ENCODE assay signal across 18 cellular contexts in genomic region chr16:89295915-89296314, GRCh38.
DNase-seq lines count a peak whose midpoint lies in the region; ATAC-seq, FAIRE-seq and TF ChIP-seq lines count a peak whose summit lies in the region.
"Had no signal": no experiment of that assay in that cellular context is flagged by ENCODE, and none has a peak within 500 bp of the region (broad histone marks: within the 10 kb centered on the region; RNA-seq: fewer than 3 reads in every experiment).

No MANE protein-coding gene starts in this region.

- no peak overlapping the region for H2AFZ ChIP-seq in H1 (ENCODE audit: low read length)

- no peak overlapping the region for H4K91ac ChIP-seq in H1 (replicated peaks; ENCODE audit: insufficient read length, low read length)

- ATAC-seq in T-helper 17 cell, result no peak
- ATAC-seq: heart left ventricle had no signal

- TF ChIP-seq CTCF in H1 (IDR thresholded peaks at IDR 0.05; ENCODE audit: control extremely low read depth in 1 of 3, insufficient read depth in 1 of 3, low read depth in 1 of 3, low read length in 3 of 3) (no peak), progenitor cell of endocrine pancreas (IDR thresholded peaks at IDR 0.05; ENCODE audit: unreplicated experiment) (no peak)

- no peak overlapping the region for H3K4me3 Mint-ChIP-seq in activated naive CD4-positive, alpha-beta T cell treated with anti-CD3 and anti-CD28 coated beads for 36 hours
- H3K4me3 Mint-ChIP-seq in T-helper 17 cell (peak overlapping the region; percentile 39), progenitor cell of endocrine pancreas (ENCODE audit: low read depth) (no peak overlapping the region)

- no peak overlapping the region for H2BK20ac ChIP-seq in H1 (ENCODE audit: low read length)

- H3K79me1 ChIP-seq in H1 (ENCODE audit: low read depth, low read length), result peaks cover 25% of the 10 kb centered on the region

- H3K23ac ChIP-seq in H1 (ENCODE audit: insufficient read length), result no peak overlapping the region

- H3K27me3 Mint-ChIP-seq in activated naive CD4-positive, alpha-beta T cell treated with anti-CD3 and anti-CD28 coated beads for 36 hours (ENCODE audit: low read depth), result no peaks in the 10 kb centered on the region
- H3K27me3 Mint-ChIP-seq in T-helper 17 cell, result no peaks in the 10 kb centered on the region
- no peaks in the 10 kb centered on the region for H3K27me3 Mint-ChIP-seq in progenitor cell of endocrine pancreas

- no peaks in the 10 kb centered on the region; a peak in 2 of 8 replicates for H3K36me3 ChIP-seq in H1 (ENCODE audit: control insufficient read depth in 2 of 4, insufficient read depth in 4 of 4, low read length in 3 of 4)
- H3K36me3 ChIP-seq: thoracic aorta had no signal

- H3K9me3 ChIP-seq in T-helper 17 cell (ENCODE audit: control insufficient read depth, low read length, poor library complexity, severe bottlenecking) (no peaks in the 10 kb centered on the region), H1 (ENCODE audit: insufficient read depth in 2 of 2, low read depth in 1 of 2, low read length in 1 of 2) (no peaks in the 10 kb centered on the region)
- H3K9me3 ChIP-seq: heart left ventricle, thoracic aorta had no signal

- H4K20me1 ChIP-seq in H1 (replicated peaks in 1 of 2; ENCODE audit: control insufficient read depth in 1 of 2, insufficient read depth in 2 of 2, low read length in 2 of 2), result peaks cover 33 to 39% of the 10 kb centered on the region in 2 experiments

- no peak overlapping the region for H3K56ac ChIP-seq in H1 (replicated peaks; ENCODE audit: insufficient read length, low read depth, low read length)

- DNase-seq in activated naive CD4-positive, alpha-beta T cell treated with anti-CD3 and anti-CD28 coated beads for 36 hours, result no peak
- DNase-seq in activated naive CD4-positive, alpha-beta T cell (lab: John Stamatoyannopoulos, UW), result no peak
- DNase-seq in T-helper 17 cell (no peak), H1 (ENCODE audit: low read depth in 1 of 2, low spot score in 2 of 2) (no peak), progenitor cell of endocrine pancreas (ENCODE audit: low spot score, unreplicated experiment) (no peak), islet precursor cell (no peak), UCSD-AML1 (lab: John Stamatoyannopoulos, UW; ENCODE audit: unreplicated experiment) (no peak), GOT3 (lab: John Stamatoyannopoulos, UW) (no peak)
- DNase-seq: amygdala, erythroblast, kidney glomerular epithelial cell, NCI-H1092 treated with DMSO at 0.1 percent for 48 hours, NCI-H226, SIG-M5 had no signal

- H3K9ac ChIP-seq in H1 (replicated peaks in 1 of 4; ENCODE audit: extremely low read depth in 1 of 4, low read depth in 3 of 4, low read length in 3 of 4), result no peak overlapping the region

- H2BK120ac ChIP-seq in H1 (replicated peaks; ENCODE audit: low read depth, low read length), result no peak overlapping the region

- H3K27me3 ChIP-seq in H1 (replicated peaks in 1 of 4; ENCODE audit: control insufficient read depth in 3 of 4, extremely low read depth in 1 of 4, insufficient read depth in 3 of 4, low read length in 3 of 4), result no peaks in the 10 kb centered on the region
- H3K27me3 ChIP-seq: heart left ventricle had no signal

- no peak for TF ChIP-seq POLR2A in H1 (IDR thresholded peaks at IDR 0.05; ENCODE audit: control extremely low read depth in 1 of 2, low read depth in 2 of 2, low read length in 2 of 2)

- intact Hi-C loops in activated naive CD4-positive, alpha-beta T cell treated with anti-CD3 and anti-CD28 coated beads for 36 hours (cut with micrococcal nuclease), result no loop called here

- peak overlapping the region; percentile 66 for H3K27ac Mint-ChIP-seq in activated naive CD4-positive, alpha-beta T cell treated with anti-CD3 and anti-CD28 coated beads for 36 hours
- peak overlapping the region; percentile 88 for H3K27ac Mint-ChIP-seq in T-helper 17 cell
- H3K27ac Mint-ChIP-seq in progenitor cell of endocrine pancreas, result peak overlapping the region; percentile 81

- 81% methylated on average over 5 of the region's 6 CpGs; no CpG with 5 or more reads in 1 of the 2 experiments for WGBS in H1 (ENCODE audit: extremely low coverage in 1 of 2, insufficient coverage in 1 of 2, insufficient read length in 1 of 2, insufficient replicate concordance in 2 of 2, low coverage in 1 of 2, low lambda C conversion rate in 2 of 2, missing lambda C conversion rate in 1 of 2), 2 experiments

- no peak for FAIRE-seq in H1 (lab: Jason Lieb, UNC)
- FAIRE-seq: colon, TTC549 had no signal

- no peak for TF ChIP-seq EP300 in H1 (IDR thresholded peaks at IDR 0.05; ENCODE audit: borderline replicate concordance in 1 of 2, low read depth in 2 of 2, low read length in 2 of 2)

- H3K4me2 ChIP-seq in H1 (ENCODE audit: insufficient read depth in 1 of 2, low read depth in 2 of 2, low read length in 2 of 2), result no peak overlapping the region

- H2BK12ac ChIP-seq in H1 (ENCODE audit: low read depth, low read length), result no peak overlapping the region

- H3K18ac ChIP-seq in H1 (ENCODE audit: extremely low read depth, low read length), result no peak overlapping the region

- no peak overlapping the region for H2BK15ac ChIP-seq in H1 (ENCODE audit: low read length)

- POLR2A ChIA-PET in H1 (lab: Charles Lee; ENCODE audit: partially characterized antibody), result interaction anchor here (0.6 to 2.0 kb wide), 10 partner anchors 10 to 270 kb away, joined by 3 to 8 read pairs (median 3); no protein-coding TSS in a partner anchor

- CTCF ChIA-PET in activated naive CD4-positive, alpha-beta T cell treated with anti-CD3 and anti-CD28 coated beads for 36 hours (lab: Charles Lee), result no interaction called here
- CTCF ChIA-PET in H1 (lab: Charles Lee; ENCODE audit: partially characterized antibody), result interaction anchor here (0.8 to 4.6 kb wide), 11 partner anchors 10 to 261 kb away, joined by 3 to 40 read pairs (median 7); no protein-coding TSS in a partner anchor

- H3K9me3 Mint-ChIP-seq in activated naive CD4-positive, alpha-beta T cell treated with anti-CD3 and anti-CD28 coated beads for 36 hours, result no peaks in the 10 kb centered on the region
- no peaks in the 10 kb centered on the region for H3K9me3 Mint-ChIP-seq in progenitor cell of endocrine pancreas (ENCODE audit: low read depth)

- peaks cover 11% of the 10 kb centered on the region for H3K36me3 Mint-ChIP-seq in activated naive CD4-positive, alpha-beta T cell treated with anti-CD3 and anti-CD28 coated beads for 36 hours (ENCODE audit: low read depth)
- H3K36me3 Mint-ChIP-seq in T-helper 17 cell (ENCODE audit: low read depth) (peaks cover 2% of the 10 kb centered on the region), progenitor cell of endocrine pancreas (ENCODE audit: insufficient read depth) (peaks cover 3% of the 10 kb centered on the region)

- H2AK5ac ChIP-seq in H1 (ENCODE audit: low read depth, low read length), result no peak overlapping the region

- no peak overlapping the region for H3K4ac ChIP-seq in H1 (replicated peaks; ENCODE audit: insufficient read length, low read depth, low read length)

- H3K4me1 Mint-ChIP-seq in activated naive CD4-positive, alpha-beta T cell treated with anti-CD3 and anti-CD28 coated beads for 36 hours (ENCODE audit: low read depth), result peaks cover 49% of the 10 kb centered on the region
- peaks cover 32% of the 10 kb centered on the region for H3K4me1 Mint-ChIP-seq in T-helper 17 cell
- H3K4me1 Mint-ChIP-seq in progenitor cell of endocrine pancreas (ENCODE audit: low read depth), result peaks cover 7% of the 10 kb centered on the region

- H4K8ac ChIP-seq in H1 (ENCODE audit: extremely low read depth, insufficient read depth, low read length), result no peak overlapping the region

- H4K5ac ChIP-seq in H1 (ENCODE audit: insufficient read length, low read depth, low read length), result no peak overlapping the region

- H3K4me1 ChIP-seq in H1 (replicated peaks in 1 of 4; ENCODE audit: control insufficient read depth in 3 of 4, insufficient read depth in 4 of 4, low read length in 3 of 4), result peaks cover 13 to 61% (median 53%) of the 10 kb centered on the region in 4 experiments

- no peak overlapping the region for H2BK5ac ChIP-seq in H1 (ENCODE audit: low read depth, low read length)

- TF ChIP-seq RAD21 in H1 (IDR thresholded peaks at IDR 0.05 in 1 of 2, conservative IDR thresholded peaks at IDR 0.05 in 1 of 2; ENCODE audit: low read depth in 2 of 2, low read length in 2 of 2), result no peak

- no peak overlapping the region for H3K14ac ChIP-seq in H1 (ENCODE audit: insufficient read length)

- H3K79me2 ChIP-seq in H1 (ENCODE audit: control insufficient read depth in 1 of 2, insufficient read depth in 2 of 2, low read length in 2 of 2), result peaks cover 0 to 80% of the 10 kb centered on the region in 2 experiments; a peak in 2 of 4 replicates

- no peaks in the 10 kb centered on the region for H3K23me2 ChIP-seq in H1 (ENCODE audit: low read depth, low read length)

- H3K27ac ChIP-seq in H1 (ENCODE audit: low read depth, low read length), result no peak overlapping the region
- H3K27ac ChIP-seq: thoracic aorta had no signal

- no peak overlapping the region for H3K4me3 ChIP-seq in H1 (ENCODE audit: extremely low read depth in 1 of 4, insufficient read depth in 2 of 4, low read depth in 3 of 4, low read length in 4 of 4)
- H3K4me3 ChIP-seq: heart left ventricle, thoracic aorta had no signal

TF ChIP-seq in H1, 55 proteins besides CTCF, POLR2A, EP300 and RAD21:
- TF ChIP-seq MAFK (IDR thresholded peaks at IDR 0.05; ENCODE audit: low read depth, low read length) (no peak), CEBPB (IDR thresholded peaks at IDR 0.05; ENCODE audit: low read depth, low read length) (0 out of 2 replicates have a peak, but pooled peaks have one; percentile 34), GTF2F1 (IDR thresholded peaks at IDR 0.05; ENCODE audit: borderline replicate concordance, low read depth, low read length) (no peak)
